ENCODE assay signal across 18 cellular contexts in genomic region chr9:120616961-120617636, GRCh38. TPM values are rescaled to one million over a fixed set of nuclear protein-coding genes. Genes with fewer than 3 reads are reported as not detected.
DNase-seq lines count a peak whose midpoint lies in the region; ATAC-seq and TF ChIP-seq lines count a peak whose summit lies in the region.
"Had no signal": no experiment of that assay in that cellular context is flagged by ENCODE, and none has a peak within 500 bp of the region (broad histone marks: within the 10 kb centered on the region; RNA-seq: fewer than 3 reads in every experiment).

No MANE protein-coding gene starts in this region.

- no peak overlapping the region for H2AFZ ChIP-seq in fibroblast of lung (ENCODE audit: low read length)
- H2AFZ ChIP-seq: neural progenitor cell had no signal

- no peaks in the 10 kb centered on the region for H3K36me3 Mint-ChIP-seq in activated naive CD8-positive, alpha-beta T cell treated with anti-CD3 and anti-CD28 coated beads for 36 hours
- no peaks in the 10 kb centered on the region for H3K36me3 Mint-ChIP-seq in activated naive CD8-positive, alpha-beta T cell treated with anti-CD3 and anti-CD28 coated beads, Interleukin-2, amount 50 U/mL, for 24 hours (ENCODE audit: low read depth)
- peaks cover 2% of the 10 kb centered on the region for H3K36me3 Mint-ChIP-seq in activated naive CD8-positive, alpha-beta T cell treated with anti-CD3 and anti-CD28 coated beads, Interleukin-2, amount 10 ng/mL, durations not matched to agents 7 days and 5 days

- H3K27me3 Mint-ChIP-seq in activated naive CD8-positive, alpha-beta T cell treated with anti-CD3 and anti-CD28 coated beads for 36 hours = no peaks in the 10 kb centered on the region
- H3K27me3 Mint-ChIP-seq in activated naive CD8-positive, alpha-beta T cell treated with anti-CD3 and anti-CD28 coated beads, Interleukin-2, amount 50 U/mL, for 24 hours = no peaks in the 10 kb centered on the region
- H3K27me3 Mint-ChIP-seq in activated naive CD8-positive, alpha-beta T cell treated with anti-CD3 and anti-CD28 coated beads, Interleukin-2, amount 10 ng/mL, durations not matched to agents 7 days and 5 days = no peaks in the 10 kb centered on the region
- H3K27me3 Mint-ChIP-seq: activated naive CD8-positive, alpha-beta T cell had no signal

- no peaks in the 10 kb centered on the region for H4K20me1 ChIP-seq in fibroblast of lung (ENCODE audit: control insufficient read depth, extremely low read depth, insufficient read depth, low read length)
- H4K20me1 ChIP-seq: BLaER1 had no signal

- no peaks in the 10 kb centered on the region for H3K36me3 ChIP-seq in fibroblast of lung (ENCODE audit: control insufficient read depth, insufficient read depth, low read length)
- H3K36me3 ChIP-seq: neural progenitor cell had no signal

- no peak for DNase-seq in activated naive CD8-positive, alpha-beta T cell treated with anti-CD3 and anti-CD28 coated beads for 36 hours
- DNase-seq in activated naive CD8-positive, alpha-beta T cell treated with anti-CD3 and anti-CD28 coated beads, Interleukin-2, amount 50 U/mL, for 24 hours = no peak
- DNase-seq in activated naive CD8-positive, alpha-beta T cell treated with anti-CD3 and anti-CD28 coated beads, Interleukin-2, amount 10 ng/mL, durations not matched to agents 7 days and 5 days = no peak
- peak in 1 of 2 donors; percentile 49 for DNase-seq in fibroblast of lung (ENCODE audit: low read depth in 2 of 2)
- DNase-seq in activated CD4-positive, alpha-beta T cell treated with anti-CD3 and anti-CD28 coated beads, Interleukin-2, amount 50 U/mL, for 48 hours = no peak
- no peak for DNase-seq in stimulated activated naive CD4-positive, alpha-beta T cell treated with Interleukin-2 at 50 U/mL for 16 hours (lab: John Stamatoyannopoulos, UW)
- DNase-seq: NCI-H1092, NCI-H2029, NCI-H345, NCI-H82, psoas muscle, Right ventricle myocardium superior, transverse colon had no signal

- peaks cover 6% of the 10 kb centered on the region for H3K4me1 Mint-ChIP-seq in activated naive CD8-positive, alpha-beta T cell treated with anti-CD3 and anti-CD28 coated beads for 36 hours
- peaks cover 3% of the 10 kb centered on the region for H3K4me1 Mint-ChIP-seq in activated naive CD8-positive, alpha-beta T cell treated with anti-CD3 and anti-CD28 coated beads, Interleukin-2, amount 50 U/mL, for 24 hours
- peaks cover 8% of the 10 kb centered on the region for H3K4me1 Mint-ChIP-seq in activated naive CD8-positive, alpha-beta T cell treated with anti-CD3 and anti-CD28 coated beads, Interleukin-2, amount 10 ng/mL, durations not matched to agents 7 days and 5 days

- no peak overlapping the region for H3K9ac ChIP-seq in fibroblast of lung (ENCODE audit: insufficient read depth, low read length)
- H3K9ac ChIP-seq: BLaER1, neural progenitor cell had no signal

- peaks cover 5% of the 10 kb centered on the region for H3K4me1 ChIP-seq in fibroblast of lung (ENCODE audit: control insufficient read depth, extremely low read depth, insufficient read depth, low read length)
- H3K4me1 ChIP-seq: BLaER1, psoas muscle had no signal

- no peaks in the 10 kb centered on the region for H3K9me3 Mint-ChIP-seq in activated naive CD8-positive, alpha-beta T cell treated with anti-CD3 and anti-CD28 coated beads for 36 hours
- no peaks in the 10 kb centered on the region for H3K9me3 Mint-ChIP-seq in activated naive CD8-positive, alpha-beta T cell treated with anti-CD3 and anti-CD28 coated beads, Interleukin-2, amount 50 U/mL, for 24 hours
- no peaks in the 10 kb centered on the region for H3K9me3 Mint-ChIP-seq in activated naive CD8-positive, alpha-beta T cell treated with anti-CD3 and anti-CD28 coated beads, Interleukin-2, amount 10 ng/mL, durations not matched to agents 7 days and 5 days
- H3K9me3 Mint-ChIP-seq: neural progenitor cell had no signal

- TF ChIP-seq CTCF in fibroblast of lung (conservative IDR thresholded peaks at IDR 0.05 in 1 of 2, IDR thresholded peaks at IDR 0.05 in 1 of 2; ENCODE audit: low read depth in 1 of 2, low read length in 2 of 2) = no peak

- no peaks in the 10 kb centered on the region for H3K27me3 ChIP-seq in fibroblast of lung (ENCODE audit: control insufficient read depth, insufficient read depth, low read length)
- H3K27me3 ChIP-seq: BLaER1, neural progenitor cell, transverse colon had no signal

- no peak for ATAC-seq in activated naive CD8-positive, alpha-beta T cell treated with anti-CD3 and anti-CD28 coated beads, Interleukin-2, amount 50 U/mL, for 24 hours
- no peak for ATAC-seq in activated naive CD8-positive, alpha-beta T cell treated with anti-CD3 and anti-CD28 coated beads, Interleukin-2, amount 10 ng/mL, durations not matched to agents 7 days and 5 days (ENCODE audit: low read depth)
- no peak for ATAC-seq in HG03139 (IDR thresholded peaks at IDR 0.05; ENCODE audit: unreplicated experiment)
- ATAC-seq: psoas muscle had no signal

- H3K4me3 ChIP-seq in fibroblast of lung (replicated peaks in 1 of 4; ENCODE audit: control extremely low read depth in 1 of 4, insufficient read depth in 1 of 4, low read depth in 3 of 4, low read length in 4 of 4) = no peak overlapping the region
- H3K4me3 ChIP-seq: BLaER1, neural progenitor cell, psoas muscle, transverse colon had no signal

- POLR2A ChIA-PET in activated naive CD8-positive, alpha-beta T cell treated with anti-CD3 and anti-CD28 coated beads, Interleukin-2, amount 10 ng/mL, durations not matched to agents 7 days and 5 days (lab: Charles Lee) = interaction anchor here (0.6 kb wide), 1 partner anchor 95 kb away, joined by 3 read pairs; no protein-coding TSS in a partner anchor

- H3K4me3 Mint-ChIP-seq in activated naive CD8-positive, alpha-beta T cell treated with anti-CD3 and anti-CD28 coated beads for 36 hours = no peak overlapping the region
- H3K4me3 Mint-ChIP-seq in activated naive CD8-positive, alpha-beta T cell treated with anti-CD3 and anti-CD28 coated beads, Interleukin-2, amount 50 U/mL, for 24 hours = no peak overlapping the region
- no peak overlapping the region for H3K4me3 Mint-ChIP-seq in activated naive CD8-positive, alpha-beta T cell treated with anti-CD3 and anti-CD28 coated beads, Interleukin-2, amount 10 ng/mL, durations not matched to agents 7 days and 5 days
- H3K4me3 Mint-ChIP-seq: activated naive CD8-positive, alpha-beta T cell; neural progenitor cell had no signal

- H3K79me2 ChIP-seq in fibroblast of lung (ENCODE audit: control insufficient read depth, insufficient read depth, low read length) = no peaks in the 10 kb centered on the region

- peak overlapping the region; percentile 29 for H3K4me2 ChIP-seq in fibroblast of lung (ENCODE audit: extremely low read depth, insufficient read depth, low read length)
- H3K4me2 ChIP-seq: BLaER1, neural progenitor cell had no signal

- H3K9me3 ChIP-seq in fibroblast of lung (ENCODE audit: control insufficient read depth, insufficient read depth, low read depth, low read length) = no peaks in the 10 kb centered on the region
- H3K9me3 ChIP-seq: BLaER1, psoas muscle, transverse colon had no signal

- no peak overlapping the region for H3K27ac ChIP-seq in fibroblast of lung (ENCODE audit: insufficient read depth, low read length)
- peak overlapping the region; percentile 46 for H3K27ac ChIP-seq in temporal lobe (ENCODE audit: low read depth, low read length)
- H3K27ac ChIP-seq: BLaER1, neural progenitor cell, psoas muscle, transverse colon had no signal

- H3K27ac Mint-ChIP-seq in activated naive CD8-positive, alpha-beta T cell treated with anti-CD3 and anti-CD28 coated beads for 36 hours = peak overlapping the region; percentile 5
- H3K27ac Mint-ChIP-seq in activated naive CD8-positive, alpha-beta T cell treated with anti-CD3 and anti-CD28 coated beads, Interleukin-2, amount 50 U/mL, for 24 hours = no peak overlapping the region
- peak overlapping the region; percentile 5 for H3K27ac Mint-ChIP-seq in activated naive CD8-positive, alpha-beta T cell treated with anti-CD3 and anti-CD28 coated beads, Interleukin-2, amount 10 ng/mL, durations not matched to agents 7 days and 5 days
- H3K27ac Mint-ChIP-seq: activated naive CD8-positive, alpha-beta T cell; neural progenitor cell had no signal

RNA-seq across cellular contexts. Expression of gene CDK5RAP2, which starts 37.1 kb away (rescaled TPM):
- 10 to 100 TPM; 51.7 to 55.9 TPM for total RNA-seq in activated naive CD8-positive, alpha-beta T cell treated with anti-CD3 and anti-CD28 coated beads for 36 hours
- total RNA-seq in activated naive CD8-positive, alpha-beta T cell treated with anti-CD3 and anti-CD28 coated beads, Interleukin-2, amount 10 ng/mL, durations not matched to agents 7 days and 5 days = 100 to 1,000 TPM; 113 TPM
- total RNA-seq in fibroblast of lung (40.8 and 48.6 TPM in 2 replicates), temporal lobe (29.0 TPM)
- 17.7 and 38.4 TPM in 2 replicates for polyA plus RNA-seq in fibroblast of lung
- polyA plus RNA-seq in fibroblast of lung (2012) = 16.1 and 27.6 TPM in 2 replicates
- polyA minus RNA-seq in fibroblast of lung (ENCODE audit: low replicate concordance) = 11.5 and 39.2 TPM in 2 replicates
